In the genomic region with DNA sequence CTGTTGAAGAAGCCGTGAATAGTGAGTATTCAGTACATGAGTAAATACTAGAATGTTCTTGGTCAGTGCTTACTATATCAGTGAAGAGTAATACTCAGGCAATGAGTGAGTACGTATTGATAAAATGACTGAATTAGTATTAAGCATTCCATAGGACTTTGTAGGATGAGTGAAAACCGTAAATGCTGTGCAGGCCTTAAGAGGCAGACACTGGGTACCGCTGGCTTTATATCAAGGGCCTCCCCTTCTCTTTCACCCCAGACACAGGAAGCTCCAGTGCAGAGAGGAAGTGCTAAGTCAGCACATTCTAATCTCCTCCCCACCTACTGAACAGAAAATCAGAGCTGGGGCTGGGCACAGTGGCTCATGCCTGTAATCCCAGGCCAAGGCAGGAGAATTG, we compare ENCODE assay signal across 8 cellular contexts.
DNase-seq lines count a peak whose midpoint lies in the region; TF ChIP-seq lines count a peak whose summit lies in the region.

No MANE protein-coding gene starts in this region.

- DNase-seq in GM20000 (ENCODE audit: low spot score): peak; percentile 36
- peak; percentile 26 for DNase-seq in activated CD4-positive, alpha-beta T cell treated with anti-CD3 and anti-CD28 coated beads for 4 hours
- peak; percentile 18 for DNase-seq in effector CD4-positive, alpha-beta T cell
- peak; percentile 51 for DNase-seq in stimulated activated CD4-positive, alpha-beta T cell treated with anti-CD3 and anti-CD28 coated beads, Interleukin-15, amount 100 ng/mL, for 24 hours
- DNase-seq in cerebellar cortex (ENCODE audit: low spot score): no peak
- DNase-seq in kidney glomerular epithelial cell (lab: John Stamatoyannopoulos, UW): no peak
- DNase-seq in NCI-H510A treated with DMSO at 0.1 percent for 48 hours (lab: John Stamatoyannopoulos, UW): no peak
- DNase-seq in NCI-H345 (lab: John Stamatoyannopoulos, UW): no peak

- no peak for TF ChIP-seq CTCF in GM20000 (IDR thresholded peaks at IDR 0.05; ENCODE audit: extremely low read depth, missing control alignments)

Comparison
In these comparisons a context has a peak if more than half of its experiments do, and no peak if none do; other contexts are left out.
1. DNase-seq: peak in GM20000 (single experiment), activated CD4-positive, alpha-beta T cell treated with anti-CD3 and anti-CD28 coated beads for 4 hours (2 of 2), effector CD4-positive, alpha-beta T cell (single experiment) and stimulated activated CD4-positive, alpha-beta T cell treated with anti-CD3 and anti-CD28 coated beads, Interleukin-15, amount 100 ng/mL, for 24 hours (single experiment); none in cerebellar cortex (single experiment), kidney glomerular epithelial cell (single experiment), NCI-H510A treated with DMSO at 0.1 percent for 48 hours (single experiment) and NCI-H345 (single experiment).